ENCODE assay signal across 15 cellular contexts in the genomic region with DNA sequence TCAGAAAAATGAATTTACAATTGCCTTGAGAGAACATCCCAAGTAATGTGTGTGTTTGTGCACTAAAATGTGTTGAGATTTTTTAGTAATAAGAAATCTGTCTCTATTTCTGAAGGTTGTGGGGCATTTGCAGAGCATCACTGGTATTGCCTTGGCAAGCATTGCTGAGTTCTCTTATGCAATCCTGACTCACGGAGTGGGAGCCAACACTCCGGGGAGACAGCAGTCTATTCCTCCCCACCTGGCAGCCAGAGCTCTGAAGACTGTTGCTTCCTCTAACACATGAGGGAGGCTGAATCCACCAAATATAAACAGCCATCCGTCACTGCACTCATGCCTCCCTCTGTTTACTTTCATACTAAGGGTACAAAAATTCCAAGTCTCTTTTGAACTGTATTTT. TPM values are rescaled to one million over a fixed set of nuclear protein-coding genes. Genes with fewer than 3 reads are reported as not detected.
DNase-seq lines count a peak whose midpoint lies in the region; ATAC-seq, FAIRE-seq and TF ChIP-seq lines count a peak whose summit lies in the region.
"Had no signal": no experiment of that assay in that cellular context is flagged by ENCODE, and none has a peak within 500 bp of the region (broad histone marks: within the 10 kb centered on the region; RNA-seq: fewer than 3 reads in every experiment).

No MANE protein-coding gene starts in this region.

- no peaks in the 10 kb centered on the region for H3K9me3 ChIP-seq in pancreas
- H3K9me3 ChIP-seq: Peyer's patch, suprapubic skin had no signal

- H3K4me3 ChIP-seq in fibroblast of mammary gland (ENCODE audit: control insufficient read depth, low read depth, low read length) (no peak overlapping the region), pancreas (no peak overlapping the region)
- H3K4me3 ChIP-seq: Peyer's patch, suprapubic skin had no signal

- peaks cover 0 to 31% (median 0%) of the 10 kb centered on the region in 3 donors for H3K36me3 ChIP-seq in pancreas

- intact Hi-C loops in pancreas (cut with DNase I): no loop called here

- 6 to 12% methylated on average over 3 of the region's 3 CpGs for WGBS in pancreas, 2 donors

- peaks cover 37% of the 10 kb centered on the region for H3K36me3 Mint-ChIP-seq in activated CD4-positive, alpha-beta memory T cell treated with anti-CD3 and anti-CD28 coated beads, Interleukin-2, amount 10 ng/mL, durations not matched to agents 7 days and 5 days (ENCODE audit: low read depth)
- no peaks in the 10 kb centered on the region for H3K36me3 Mint-ChIP-seq in glutamatergic neuron (ENCODE audit: unreplicated experiment)

- no peaks in the 10 kb centered on the region for H3K9me3 Mint-ChIP-seq in activated CD4-positive, alpha-beta memory T cell treated with anti-CD3 and anti-CD28 coated beads, Interleukin-2, amount 10 ng/mL, durations not matched to agents 7 days and 5 days
- peaks cover under 1% of the 10 kb centered on the region for H3K9me3 Mint-ChIP-seq in glutamatergic neuron (ENCODE audit: unreplicated experiment)
- H3K9me3 Mint-ChIP-seq: activated CD4-positive, alpha-beta T cell treated with anti-CD3 and anti-CD28 coated beads, Interleukin-2, amount 10 ng/mL, durations not matched to agents 24 days and 14 days; activated naive CD8-positive, alpha-beta T cell treated with anti-CD3 and anti-CD28 coated beads, Interleukin-2, amount 50 U/mL, for 24 hours had no signal

- FAIRE-seq in pancreas (lab: Jason Lieb, UNC): no peak
- FAIRE-seq: D721Med, GM18507 had no signal

- no peak overlapping the region for H3K4me3 Mint-ChIP-seq in activated CD4-positive, alpha-beta memory T cell treated with anti-CD3 and anti-CD28 coated beads, Interleukin-2, amount 10 ng/mL, durations not matched to agents 7 days and 5 days
- H3K4me3 Mint-ChIP-seq in glutamatergic neuron (ENCODE audit: unreplicated experiment): no peak overlapping the region
- H3K4me3 Mint-ChIP-seq: activated CD4-positive, alpha-beta T cell treated with anti-CD3 and anti-CD28 coated beads, Interleukin-2, amount 10 ng/mL, durations not matched to agents 24 days and 14 days; activated naive CD8-positive, alpha-beta T cell treated with anti-CD3 and anti-CD28 coated beads, Interleukin-2, amount 50 U/mL, for 24 hours had no signal

- DNase-seq in Ammon's horn (ENCODE audit: low spot score): peak; percentile 80
- peak; percentile 92 for DNase-seq in NCI-H226
- peak; percentile 93 for DNase-seq in fibroblast of mammary gland (ENCODE audit: low read depth)
- DNase-seq in pancreas: peak in 1 of 6 donors; percentile 43
- no peak for DNase-seq in activated CD4-positive, alpha-beta memory T cell treated with anti-CD3 and anti-CD28 coated beads, Interleukin-2, amount 10 ng/mL, durations not matched to agents 7 days and 5 days
- DNase-seq in NOMO-1 (lab: John Stamatoyannopoulos, UW; ENCODE audit: unreplicated experiment in 2 of 2): no peak
- DNase-seq in glutamatergic neuron: no peak
- DNase-seq in NCI-H1436 treated with DMSO at 0.1 percent for 48 hours (lab: John Stamatoyannopoulos, UW): no peak
- DNase-seq: activated CD4-positive, alpha-beta T cell treated with anti-CD3 and anti-CD28 coated beads, Interleukin-2, amount 10 ng/mL, durations not matched to agents 24 days and 14 days; activated naive CD8-positive, alpha-beta T cell treated with anti-CD3 and anti-CD28 coated beads, Interleukin-2, amount 50 U/mL, for 24 hours; NCI-H187 treated with DMSO at 0.1 percent for 48 hours had no signal

- TF ChIP-seq CTCF in fibroblast of mammary gland (conservative IDR thresholded peaks at IDR 0.05; ENCODE audit: control insufficient read depth, insufficient read depth, low read depth, low read length) (no peak), pancreas (IDR thresholded peaks at IDR 0.05) (no peak), glutamatergic neuron (IDR thresholded peaks at IDR 0.05; ENCODE audit: partially characterized antibody, unreplicated experiment) (no peak)

- ATAC-seq in pancreas: peak; percentile 7 to 31 (median 20)
- ATAC-seq: activated naive CD8-positive, alpha-beta T cell treated with anti-CD3 and anti-CD28 coated beads, Interleukin-2, amount 50 U/mL, for 24 hours had no signal

- no peak overlapping the region for H3K27ac Mint-ChIP-seq in activated CD4-positive, alpha-beta memory T cell treated with anti-CD3 and anti-CD28 coated beads, Interleukin-2, amount 10 ng/mL, durations not matched to agents 7 days and 5 days
- H3K27ac Mint-ChIP-seq in glutamatergic neuron (ENCODE audit: unreplicated experiment): no peak overlapping the region
- H3K27ac Mint-ChIP-seq: activated CD4-positive, alpha-beta T cell treated with anti-CD3 and anti-CD28 coated beads, Interleukin-2, amount 10 ng/mL, durations not matched to agents 24 days and 14 days; activated naive CD8-positive, alpha-beta T cell treated with anti-CD3 and anti-CD28 coated beads, Interleukin-2, amount 50 U/mL, for 24 hours had no signal

- H3K4me1 ChIP-seq in pancreas: peaks cover 10 to 17% (median 16%) of the 10 kb centered on the region in 3 donors
- H3K4me1 ChIP-seq: suprapubic skin had no signal

- CTCF ChIA-PET in activated CD4-positive, alpha-beta memory T cell treated with anti-CD3 and anti-CD28 coated beads, Interleukin-2, amount 10 ng/mL, durations not matched to agents 7 days and 5 days (lab: Charles Lee): interaction anchor here (1.0 to 1.1 kb wide), 2 partner anchors 11 to 46 kb away, joined by 3 to 4 read pairs; no protein-coding TSS in a partner anchor

- no peaks in the 10 kb centered on the region for H3K27me3 ChIP-seq in pancreas
- H3K27me3 ChIP-seq: Peyer's patch, suprapubic skin had no signal

- POLR2A ChIA-PET in activated CD4-positive, alpha-beta memory T cell treated with anti-CD3 and anti-CD28 coated beads, Interleukin-2, amount 10 ng/mL, durations not matched to agents 7 days and 5 days (lab: Charles Lee): interaction anchor here (0.7 kb wide), 1 partner anchor 15 kb away, joined by 3 read pairs; the partner anchor contains the start of gene BECN1

- no peaks in the 10 kb centered on the region for H3K27me3 Mint-ChIP-seq in activated CD4-positive, alpha-beta memory T cell treated with anti-CD3 and anti-CD28 coated beads, Interleukin-2, amount 10 ng/mL, durations not matched to agents 7 days and 5 days
- H3K27me3 Mint-ChIP-seq in glutamatergic neuron (ENCODE audit: unreplicated experiment): peaks cover 1% of the 10 kb centered on the region
- H3K27me3 Mint-ChIP-seq: activated CD4-positive, alpha-beta T cell treated with anti-CD3 and anti-CD28 coated beads, Interleukin-2, amount 10 ng/mL, durations not matched to agents 24 days and 14 days; activated naive CD8-positive, alpha-beta T cell treated with anti-CD3 and anti-CD28 coated beads, Interleukin-2, amount 50 U/mL, for 24 hours had no signal

- no peaks in the 10 kb centered on the region for H3K4me1 Mint-ChIP-seq in activated CD4-positive, alpha-beta memory T cell treated with anti-CD3 and anti-CD28 coated beads, Interleukin-2, amount 10 ng/mL, durations not matched to agents 7 days and 5 days
- no peaks in the 10 kb centered on the region for H3K4me1 Mint-ChIP-seq in glutamatergic neuron (ENCODE audit: low read depth, unreplicated experiment)
- H3K4me1 Mint-ChIP-seq: activated naive CD8-positive, alpha-beta T cell treated with anti-CD3 and anti-CD28 coated beads, Interleukin-2, amount 50 U/mL, for 24 hours had no signal

- H3K27ac ChIP-seq in pancreas: peak overlapping the region in 1 of 4 donors; percentile 38
- H3K27ac ChIP-seq: suprapubic skin had no signal

RNA-seq across cellular contexts. Expression of gene CNTD1, which starts 10.6 kb away (rescaled TPM):
- under 1 TPM; 0.13 to 0.78 (median 0.55) TPM for total RNA-seq in pancreas
- under 1 TPM; 0.19 to 0.47 TPM for polyA plus RNA-seq in pancreas
- total RNA-seq in activated CD4-positive, alpha-beta memory T cell treated with anti-CD3 and anti-CD28 coated beads, Interleukin-2, amount 10 ng/mL, durations not matched to agents 7 days and 5 days: not detected
- total RNA-seq in glutamatergic neuron (ENCODE audit: unreplicated experiment): not detected
- total RNA-seq: activated CD4-positive, alpha-beta T cell treated with anti-CD3 and anti-CD28 coated beads, Interleukin-2, amount 10 ng/mL, durations not matched to agents 24 days and 14 days; Peyer's patch had no signal

RNA-seq across cellular contexts. Expression of gene COA3, which starts 10.7 kb away (rescaled TPM):
- total RNA-seq in pancreas (10 to 100 TPM; 48.1 to 73.6 (median 64.7) TPM), glutamatergic neuron (ENCODE audit: unreplicated experiment) (56.7 TPM)
- 100 to 1,000 TPM; 107 to 130 TPM for polyA plus RNA-seq in pancreas
- total RNA-seq in activated CD4-positive, alpha-beta memory T cell treated with anti-CD3 and anti-CD28 coated beads, Interleukin-2, amount 10 ng/mL, durations not matched to agents 7 days and 5 days: 10 to 100 TPM; 35.1 to 37.0 TPM

RNA-seq across cellular contexts. Expression of gene BECN1, which starts 14.8 kb away (rescaled TPM):
- 10 to 100 TPM; 35.2 to 49.7 (median 44.6) TPM for total RNA-seq in pancreas
- 10 to 100 TPM; 20.1 to 38.9 TPM for polyA plus RNA-seq in pancreas
- total RNA-seq in activated CD4-positive, alpha-beta memory T cell treated with anti-CD3 and anti-CD28 coated beads, Interleukin-2, amount 10 ng/mL, durations not matched to agents 7 days and 5 days: 10 to 100 TPM; 95.6 to 96.8 TPM
- total RNA-seq in glutamatergic neuron (ENCODE audit: unreplicated experiment): 72.1 TPM

RNA-seq across cellular contexts. Expression of gene PSME3, which starts 23.9 kb away (rescaled TPM):
- total RNA-seq in pancreas: 10 to 100 TPM; 25.8 to 51.6 (median 45.0) TPM
- 10 to 100 TPM; 17.8 to 27.7 TPM for polyA plus RNA-seq in pancreas
- total RNA-seq in activated CD4-positive, alpha-beta memory T cell treated with anti-CD3 and anti-CD28 coated beads, Interleukin-2, amount 10 ng/mL, durations not matched to agents 7 days and 5 days: 100 to 1,000 TPM; 101 to 104 TPM
- total RNA-seq in glutamatergic neuron (ENCODE audit: unreplicated experiment): 127 TPM

RNA-seq across cellular contexts. Expression of gene WNK4, which starts 28.8 kb away (rescaled TPM):
- total RNA-seq in pancreas (under 1 TPM; 0.19 to 0.87 (median 0.51) TPM), glutamatergic neuron (ENCODE audit: unreplicated experiment) (2.7 TPM)
- polyA plus RNA-seq in pancreas: 1 to 10 TPM; 1.1 to 4.7 TPM
- under 1 TPM; 0.18 to 0.20 TPM for total RNA-seq in activated CD4-positive, alpha-beta memory T cell treated with anti-CD3 and anti-CD28 coated beads, Interleukin-2, amount 10 ng/mL, durations not matched to agents 7 days and 5 days

Comparison
In these comparisons a context has a peak if more than half of its experiments do, and no peak if none do; other contexts are left out.
1. DNase-seq: peak in Ammon's horn (single experiment), NCI-H226 (single experiment) and fibroblast of mammary gland (single experiment); none in activated CD4-positive, alpha-beta memory T cell treated with anti-CD3 and anti-CD28 coated beads, Interleukin-2, amount 10 ng/mL, durations not matched to agents 7 days and 5 days (single experiment), NOMO-1 (0 of 2), glutamatergic neuron (single experiment) and NCI-H1436 treated with DMSO at 0.1 percent for 48 hours (single experiment).